In genomic region chr14:56715938-56716337, GRCh38 we compare ENCODE assay signal across 26 cellular contexts.
DNase-seq lines count a peak whose midpoint lies in the region; ATAC-seq and TF ChIP-seq lines count a peak whose summit lies in the region.
"Had no signal": no experiment of that assay in that cellular context is flagged by ENCODE, and none has a peak within 500 bp of the region (broad histone marks: within the 10 kb centered on the region; RNA-seq: fewer than 3 reads in every experiment).

No MANE protein-coding gene starts in this region.

- DNase-seq in Ammon's horn (ENCODE audit: low spot score) (peak; percentile 5), GM23338 (ENCODE audit: low spot score) (peak; percentile 42), NCI-H82 (lab: John Stamatoyannopoulos, UW) (peak; percentile 76), epithelial cell of proximal tubule (ENCODE audit: low read depth) (no peak), NCI-H446 treated with DMSO at 0.1 percent for 48 hours (lab: John Stamatoyannopoulos, UW) (no peak), SK-N-SH (no peak)
- DNase-seq: activated CD4-positive, alpha-beta T cell treated with anti-CD3 and anti-CD28 coated beads, Interleukin-2, amount 10 ng/mL, durations not matched to agents 24 days and 14 days; activated naive CD4-positive, alpha-beta T cell treated with anti-CD3 and anti-CD28 coated beads, Interleukin-2, amount 50 U/mL, for 16 hours; activated T-cell treated with anti-CD3 and anti-CD28 coated beads, Interleukin-2, amount 50 U/mL, for 72 hours; cortex of kidney; gastrocnemius medialis; hippocampal formation; immature natural killer cell; left ventricle myocardium superior; midbrain; naive thymus-derived CD8-positive, alpha-beta T cell; NCI-H1092 treated with DMSO at 0.1 percent for 48 hours; NCI-H345; spleen; stimulated activated CD4-positive, alpha-beta T cell treated with anti-CD3 and anti-CD28 coated beads, Interleukin-2, amount 100 ng/mL, for 48 hours; substantia nigra had no signal

- no peak overlapping the region for H3K27ac Mint-ChIP-seq in GM23338
- H3K27ac Mint-ChIP-seq: activated CD4-positive, alpha-beta T cell treated with anti-CD3 and anti-CD28 coated beads, Interleukin-2, amount 10 ng/mL, durations not matched to agents 24 days and 14 days; activated T-cell treated with anti-CD3 and anti-CD28 coated beads, Interleukin-2, amount 50 U/mL, for 72 hours; CD14-positive monocyte; immature natural killer cell; naive thymus-derived CD8-positive, alpha-beta T cell; stimulated activated effector memory CD8-positive, alpha-beta T cell treated with anti-CD3 and anti-CD28 coated beads, Interleukin-12 subunit alpha, Interleukin-12 subunit beta, amount 100 ng/mL, for 72 hours; T-helper 1 cell treated with Interleukin-12 subunit alpha and Interleukin-12 subunit beta and Interleukin-4 antibody, amounts not matched to agents 30 μg/mL and 1 μg/mL, for 36 hours had no signal

- no peak overlapping the region for H3K9ac ChIP-seq in SK-N-SH

- no peaks in the 10 kb centered on the region for H3K27me3 Mint-ChIP-seq in GM23338 (ENCODE audit: insufficient read depth, low read depth, poor library complexity)
- H3K27me3 Mint-ChIP-seq: activated CD4-positive, alpha-beta T cell treated with anti-CD3 and anti-CD28 coated beads, Interleukin-2, amount 10 ng/mL, durations not matched to agents 24 days and 14 days had no signal

- WGBS in SK-N-SH (ENCODE audit: low lambda C conversion rate) = 5% methylated on average over 4 of the region's 4 CpGs

- TF ChIP-seq EP300 in SK-N-SH (IDR thresholded peaks at IDR 0.05; ENCODE audit: borderline replicate concordance in 1 of 2, low read depth in 1 of 2, low read length in 1 of 2) = no peak

- TF ChIP-seq RAD21 in SK-N-SH (IDR thresholded peaks at IDR 0.05; ENCODE audit: low read length) = no peak

- no peaks in the 10 kb centered on the region for H3K79me2 ChIP-seq in GM23338 (replicated peaks; ENCODE audit: insufficient read depth)
- no peaks in the 10 kb centered on the region for H3K79me2 ChIP-seq in SK-N-SH (ENCODE audit: insufficient read depth)

- POLR2A ChIA-PET in SK-N-SH (lab: Yijun Ruan, JAX) = no interaction called here

- peaks cover 17% of the 10 kb centered on the region for H3K4me1 ChIP-seq in GM23338 (ENCODE audit: insufficient read depth)
- H3K4me1 ChIP-seq in SK-N-SH (ENCODE audit: control insufficient read depth in 1 of 2, insufficient read depth in 2 of 2, low read depth in 1 of 2, low read length in 1 of 2) = no peaks in the 10 kb centered on the region
- H3K4me1 ChIP-seq: gastrocnemius medialis, right atrium auricular region, spleen had no signal

- H3K4me2 ChIP-seq in GM23338 = no peak overlapping the region
- no peak overlapping the region for H3K4me2 ChIP-seq in SK-N-SH

- H3K9me3 ChIP-seq in SK-N-SH = no peaks in the 10 kb centered on the region
- H3K9me3 ChIP-seq: gastrocnemius medialis, right atrium auricular region, spleen had no signal

- no peak overlapping the region for H3K27ac ChIP-seq in GM23338 (ENCODE audit: low read depth)
- H3K27ac ChIP-seq in SK-N-SH (ENCODE audit: low read depth in 2 of 2, low read length in 1 of 2) = no peak overlapping the region
- H3K27ac ChIP-seq: gastrocnemius medialis, right atrium auricular region, spleen had no signal

- H4K20me1 ChIP-seq in GM23338 (replicated peaks; ENCODE audit: insufficient read depth) (no peaks in the 10 kb centered on the region), SK-N-SH (ENCODE audit: insufficient read depth) (no peaks in the 10 kb centered on the region)

- H2AFZ ChIP-seq in GM23338 (0 out of 2 replicates have a peak overlapping the region, but pooled peaks have one; percentile 4), SK-N-SH (ENCODE audit: low read depth) (no peak overlapping the region)

- H3K9me2 ChIP-seq in GM23338 (ENCODE audit: insufficient read depth) (peaks cover 13% of the 10 kb centered on the region; the same call in 1 of the 2 replicates), SK-N-SH (no peaks in the 10 kb centered on the region)

- H3K36me3 Mint-ChIP-seq in GM23338 (ENCODE audit: low read depth) = no peaks in the 10 kb centered on the region
- H3K36me3 Mint-ChIP-seq: CD14-positive monocyte; immature natural killer cell; naive thymus-derived CD8-positive, alpha-beta T cell; stimulated activated effector memory CD8-positive, alpha-beta T cell treated with anti-CD3 and anti-CD28 coated beads, Interleukin-12 subunit alpha, Interleukin-12 subunit beta, amount 100 ng/mL, for 72 hours had no signal

- H3K4me3 Mint-ChIP-seq in GM23338 = no peak overlapping the region
- H3K4me3 Mint-ChIP-seq: activated CD4-positive, alpha-beta T cell treated with anti-CD3 and anti-CD28 coated beads, Interleukin-2, amount 10 ng/mL, durations not matched to agents 24 days and 14 days; activated T-cell treated with anti-CD3 and anti-CD28 coated beads, Interleukin-2, amount 50 U/mL, for 72 hours; CD14-positive monocyte; immature natural killer cell; naive thymus-derived CD8-positive, alpha-beta T cell; stimulated activated effector memory CD8-positive, alpha-beta T cell treated with anti-CD3 and anti-CD28 coated beads, Interleukin-12 subunit alpha, Interleukin-12 subunit beta, amount 100 ng/mL, for 72 hours; T-helper 1 cell treated with Interleukin-12 subunit alpha and Interleukin-12 subunit beta and Interleukin-4 antibody, amounts not matched to agents 30 μg/mL and 1 μg/mL, for 36 hours had no signal

- peak; percentile 57 for ATAC-seq in GM23338
- ATAC-seq in GM21447 (IDR thresholded peaks at IDR 0.05; ENCODE audit: unreplicated experiment) = no peak
- ATAC-seq: activated T-cell treated with anti-CD3 and anti-CD28 coated beads, Interleukin-2, amount 50 U/mL, for 72 hours; gastrocnemius medialis; left ventricle myocardium superior; naive thymus-derived CD8-positive, alpha-beta T cell; stimulated activated effector memory CD8-positive, alpha-beta T cell treated with anti-CD3 and anti-CD28 coated beads, Interleukin-12 subunit alpha, Interleukin-12 subunit beta, amount 100 ng/mL, for 72 hours had no signal

- CTCF ChIA-PET in SK-N-SH (lab: Yijun Ruan, JAX) = no interaction called here

- H3K4me1 Mint-ChIP-seq in GM23338 = peaks cover 25% of the 10 kb centered on the region
- H3K4me1 Mint-ChIP-seq: activated CD4-positive, alpha-beta T cell treated with anti-CD3 and anti-CD28 coated beads, Interleukin-2, amount 10 ng/mL, durations not matched to agents 24 days and 14 days; CD14-positive monocyte; immature natural killer cell; naive thymus-derived CD8-positive, alpha-beta T cell; stimulated activated effector memory CD8-positive, alpha-beta T cell treated with anti-CD3 and anti-CD28 coated beads, Interleukin-12 subunit alpha, Interleukin-12 subunit beta, amount 100 ng/mL, for 72 hours had no signal

- H3K9me3 Mint-ChIP-seq in GM23338 = no peaks in the 10 kb centered on the region
- H3K9me3 Mint-ChIP-seq: activated CD4-positive, alpha-beta T cell treated with anti-CD3 and anti-CD28 coated beads, Interleukin-2, amount 10 ng/mL, durations not matched to agents 24 days and 14 days; activated T-cell treated with anti-CD3 and anti-CD28 coated beads, Interleukin-2, amount 50 U/mL, for 72 hours; naive thymus-derived CD8-positive, alpha-beta T cell; stimulated activated effector memory CD8-positive, alpha-beta T cell treated with anti-CD3 and anti-CD28 coated beads, Interleukin-12 subunit alpha, Interleukin-12 subunit beta, amount 100 ng/mL, for 72 hours; T-helper 1 cell treated with Interleukin-12 subunit alpha and Interleukin-12 subunit beta and Interleukin-4 antibody, amounts not matched to agents 30 μg/mL and 1 μg/mL, for 36 hours had no signal

- TF ChIP-seq CTCF in GM23338 (conservative IDR thresholded peaks at IDR 0.05; ENCODE audit: low read depth in 2 of 2) = peak in 1 of 2 experiments; percentile 35; a peak in 2 of 4 replicates
- TF ChIP-seq CTCF in epithelial cell of proximal tubule (conservative IDR thresholded peaks at IDR 0.05; ENCODE audit: low read depth, low read length) = peak; percentile 5
- TF ChIP-seq CTCF in SK-N-SH (IDR thresholded peaks at IDR 0.05) = no peak

- H3K27me3 ChIP-seq in GM23338 (ENCODE audit: insufficient read depth) (no peaks in the 10 kb centered on the region), SK-N-SH (ENCODE audit: insufficient read depth) (peaks cover 29% of the 10 kb centered on the region)
- H3K27me3 ChIP-seq: gastrocnemius medialis, right atrium auricular region, spleen had no signal

- H3K4me3 ChIP-seq in GM23338 (no peak overlapping the region), epithelial cell of proximal tubule (ENCODE audit: low read depth, low read length) (no peak overlapping the region), SK-N-SH (ENCODE audit: low read depth in 2 of 2, low read length in 1 of 2) (no peak overlapping the region)
- H3K4me3 ChIP-seq: gastrocnemius medialis, right atrium auricular region, spleen had no signal

- H3K36me3 ChIP-seq in GM23338 (ENCODE audit: insufficient read depth) (no peaks in the 10 kb centered on the region), SK-N-SH (replicated peaks in 1 of 2; ENCODE audit: control insufficient read depth in 1 of 2, insufficient read depth in 2 of 2, low read length in 1 of 2) (no peaks in the 10 kb centered on the region)
- H3K36me3 ChIP-seq: gastrocnemius medialis, right atrium auricular region, spleen had no signal

- H3F3A ChIP-seq in GM23338 (replicated peaks; ENCODE audit: low read depth) (no peaks in the 10 kb centered on the region), SK-N-SH (replicated peaks; ENCODE audit: insufficient read depth) (no peaks in the 10 kb centered on the region)

TF ChIP-seq in GM23338, 12 proteins besides CTCF, POLR2A, EP300 and RAD21 (continues in another document):
- no peak for TF ChIP-seq STAT1 (IDR thresholded peaks at IDR 0.05; ENCODE audit: unreplicated experiment)
- TF ChIP-seq EZH2phosphoT487 (IDR thresholded peaks at IDR 0.05; ENCODE audit: unreplicated experiment) = no peak
- no peak for TF ChIP-seq ZNF331 (CRISPR knock-in tag; IDR thresholded peaks at IDR 0.05; ENCODE audit: low read depth)

TF ChIP-seq in SK-N-SH, 30 proteins besides CTCF, POLR2A, EP300 and RAD21 (continues in another document):
- no peak for TF ChIP-seq TCF12 (IDR thresholded peaks at IDR 0.05)

Comparison
In these comparisons a context has a peak if more than half of its experiments do, and no peak if none do; other contexts are left out.
1. DNase-seq: peak in Ammon's horn (single experiment), GM23338 (single experiment) and NCI-H82 (single experiment); none in epithelial cell of proximal tubule (single experiment), NCI-H446 treated with DMSO at 0.1 percent for 48 hours (single experiment) and SK-N-SH (single experiment).